9 cellular contexts compared by ENCODE assay signal in genomic region chr1:100188617-100189016, GRCh38. TPM values are rescaled to one million over a fixed set of nuclear protein-coding genes. Genes with fewer than 3 reads are reported as not detected.
DNase-seq lines count a peak whose midpoint lies in the region; ATAC-seq and TF ChIP-seq lines count a peak whose summit lies in the region.
"Had no signal": no experiment of that assay in that cellular context is flagged by ENCODE, and none has a peak within 500 bp of the region (broad histone marks: within the 10 kb centered on the region; RNA-seq: fewer than 3 reads in every experiment).

No MANE protein-coding gene starts in this region.

- no peak overlapping the region for H3K4me3 ChIP-seq in fibroblast of villous mesenchyme (ENCODE audit: low read depth, low read length)
- H3K4me3 ChIP-seq in testis, result no peak overlapping the region

- WGBS in testis, 2 donors, result 34 to 46% methylated on average over 3 of the region's 3 CpGs

- H3K4me1 ChIP-seq in testis, result no peaks in the 10 kb centered on the region

- intact Hi-C loops in Right ventricle myocardium inferior (cut with DNase I), result no loop called here
- intact Hi-C loops in cardiac septum (cut with DNase I), result loop anchor here (1.0 to 2.0 kb wide), 2 partner anchors 18 to 29 kb away; no protein-coding TSS in a partner anchor
- intact Hi-C loops in testis (cut with DNase I; ENCODE audit: low total_unique reads), result no loop called here
- intact Hi-C loops in activated naive CD4-positive, alpha-beta T cell treated with anti-CD3 and anti-CD28 coated beads for 36 hours (cut with micrococcal nuclease), result no loop called here

- peaks cover 14% of the 10 kb centered on the region for H3K36me3 Mint-ChIP-seq in activated naive CD4-positive, alpha-beta T cell treated with anti-CD3 and anti-CD28 coated beads for 36 hours (ENCODE audit: low read depth)

- no peaks in the 10 kb centered on the region for H3K9me3 ChIP-seq in testis

- H3K27me3 Mint-ChIP-seq in activated naive CD4-positive, alpha-beta T cell treated with anti-CD3 and anti-CD28 coated beads for 36 hours (ENCODE audit: low read depth), result no peaks in the 10 kb centered on the region

- TF ChIP-seq CTCF in fibroblast of villous mesenchyme (IDR thresholded peaks at IDR 0.05; ENCODE audit: insufficient read depth, low read depth, low read length) (no peak), testis (IDR thresholded peaks at IDR 0.05) (no peak)

- peaks cover 2% of the 10 kb centered on the region for H3K9me3 Mint-ChIP-seq in activated naive CD4-positive, alpha-beta T cell treated with anti-CD3 and anti-CD28 coated beads for 36 hours

- H3K27me3 ChIP-seq in testis, result no peaks in the 10 kb centered on the region

- no peak for TF ChIP-seq POLR2A in testis (IDR thresholded peaks at IDR 0.05)

- DNase-seq in Right ventricle myocardium inferior (ENCODE audit: missing footprints), result no peak
- no peak for DNase-seq in cardiac septum (ENCODE audit: low spot score)
- DNase-seq in NCI-H2196 treated with DMSO at 0.1 percent for 48 hours (lab: John Stamatoyannopoulos, UW; ENCODE audit: unreplicated experiment), result peak; percentile 77
- peak; percentile 66 for DNase-seq in fibroblast of villous mesenchyme (ENCODE audit: low read depth)
- DNase-seq in testis, result peak; percentile 30
- DNase-seq in activated naive CD4-positive, alpha-beta T cell treated with anti-CD3 and anti-CD28 coated beads for 36 hours, result no peak
- DNase-seq in GM19238 (ENCODE audit: insufficient read length, low spot score), result no peak
- DNase-seq in stimulated activated CD4-positive, alpha-beta T cell treated with anti-CD3 and anti-CD28 coated beads, Interleukin-4, amount 100 ng/mL, for 24 hours, result no peak

- no peak overlapping the region for H3K27ac ChIP-seq in testis
- H3K27ac ChIP-seq: C4-2B had no signal

- H3K4me1 Mint-ChIP-seq in activated naive CD4-positive, alpha-beta T cell treated with anti-CD3 and anti-CD28 coated beads for 36 hours (ENCODE audit: low read depth), result no peaks in the 10 kb centered on the region

- no peak overlapping the region for H3K4me3 Mint-ChIP-seq in activated naive CD4-positive, alpha-beta T cell treated with anti-CD3 and anti-CD28 coated beads for 36 hours

- CTCF ChIA-PET in activated naive CD4-positive, alpha-beta T cell treated with anti-CD3 and anti-CD28 coated beads for 36 hours (lab: Charles Lee), result no interaction called here

- no peak overlapping the region for H3K27ac Mint-ChIP-seq in activated naive CD4-positive, alpha-beta T cell treated with anti-CD3 and anti-CD28 coated beads for 36 hours

- no peaks in the 10 kb centered on the region for H3K36me3 ChIP-seq in testis (ENCODE audit: low read depth, missing control alignments)

- peak; percentile 84 for ATAC-seq in Right ventricle myocardium inferior

RNA-seq across cellular contexts. Expression of gene LRRC39, which starts 10.6 kb away (rescaled TPM):
- total RNA-seq in Right ventricle myocardium inferior (155 TPM), cardiac septum (90.7 TPM), fibroblast of villous mesenchyme (0.32 TPM in 1 of 2 replicates, not detected in the other), testis (1 to 10 TPM; 2.9 to 4.6 TPM)
- 15.6 TPM for polyA plus RNA-seq in testis (ENCODE audit: insufficient read depth, low read depth, low replicate concordance)
- total RNA-seq in activated naive CD4-positive, alpha-beta T cell treated with anti-CD3 and anti-CD28 coated beads for 36 hours, result under 1 TPM; 0.22 to 0.36 TPM

RNA-seq across cellular contexts. Expression of gene TRMT13, which starts 55.7 kb away (rescaled TPM):
- 6.6 TPM for total RNA-seq in Right ventricle myocardium inferior
- 8.1 TPM for total RNA-seq in cardiac septum
- total RNA-seq in fibroblast of villous mesenchyme, result 10.0 and 11.7 TPM in 2 replicates
- total RNA-seq in testis, result 10 to 100 TPM; 14.7 to 19.8 TPM
- polyA plus RNA-seq in testis (ENCODE audit: insufficient read depth, low read depth, low replicate concordance), result 12.1 TPM
- 10 to 100 TPM; 12.9 to 16.6 TPM for total RNA-seq in activated naive CD4-positive, alpha-beta T cell treated with anti-CD3 and anti-CD28 coated beads for 36 hours

RNA-seq across cellular contexts. Expression of gene SASS6, which starts 55.9 kb away (rescaled TPM):
- total RNA-seq in Right ventricle myocardium inferior, result 2.2 TPM
- 1.2 TPM for total RNA-seq in cardiac septum
- total RNA-seq in fibroblast of villous mesenchyme, result 2.6 and 5.2 TPM in 2 replicates
- 10 to 100 TPM in 1 of 2 donors, 1 to 10 TPM in 1; 9.5 to 13.4 TPM for total RNA-seq in testis
- 5.4 TPM for polyA plus RNA-seq in testis (ENCODE audit: insufficient read depth, low read depth, low replicate concordance)
- total RNA-seq in activated naive CD4-positive, alpha-beta T cell treated with anti-CD3 and anti-CD28 coated beads for 36 hours, result 1 to 10 TPM; 8.2 TPM

Comparison
In these comparisons a context has a peak if more than half of its experiments do, and no peak if none do; other contexts are left out.
1. DNase-seq: peak in NCI-H2196 treated with DMSO at 0.1 percent for 48 hours (single experiment), fibroblast of villous mesenchyme (single experiment) and testis (single experiment); none in Right ventricle myocardium inferior (single experiment), cardiac septum (single experiment), activated naive CD4-positive, alpha-beta T cell treated with anti-CD3 and anti-CD28 coated beads for 36 hours (single experiment), GM19238 (single experiment) and stimulated activated CD4-positive, alpha-beta T cell treated with anti-CD3 and anti-CD28 coated beads, Interleukin-4, amount 100 ng/mL, for 24 hours (single experiment).
2. RNA of gene LRRC39, which starts 10.6 kb away (total RNA-seq): 155 TPM in Right ventricle myocardium inferior (single experiment) and 90.7 TPM in cardiac septum (single experiment); 2.9 to 4.6 TPM in testis, 0.22 to 0.36 TPM in activated naive CD4-positive, alpha-beta T cell treated with anti-CD3 and anti-CD28 coated beads for 36 hours and 0.32 TPM in fibroblast of villous mesenchyme; every median in the first group is over 10 times any median in the second.